ENCODE assay signal across 25 cellular contexts in genomic region chr5:9201761-9202160, GRCh38.
"Had no signal": no experiment of that assay in that cellular context is flagged by ENCODE, and none has a peak within 500 bp of the region (broad histone marks: within the 10 kb centered on the region; RNA-seq: fewer than 3 reads in every experiment).

No MANE protein-coding gene starts in this region.

- H3K4me1 ChIP-seq: left lung, lower lobe of right lung, right atrium auricular region, right lobe of liver, tibial nerve, uterus had no signal

- H3K27me3 ChIP-seq: heart right ventricle, hepatocyte, left lung, neutrophil, ovary, right atrium auricular region, right lobe of liver, tibial nerve, uterus had no signal

- H3K27ac ChIP-seq: heart right ventricle, hepatocyte, left lung, lower lobe of right lung, neural progenitor cell, neutrophil, ovary, right atrium auricular region, right lobe of liver, tibial nerve, uterus had no signal

- DNase-seq: heart right ventricle; kidney glomerular epithelial cell; left cardiac atrium; left lung; lower lobe of right lung; mammary epithelial cell; mesendoderm; naive B cell; natural killer cell; nephron progenitor cell; ovary; right lobe of liver; stimulated activated CD4-positive, alpha-beta T cell treated with anti-CD3 and anti-CD28 coated beads, Interleukin-12 subunit alpha, Interleukin-12 subunit beta, amount 100 ng/mL, for 4 hours; stimulated activated CD4-positive, alpha-beta T cell treated with anti-CD3 and anti-CD28 coated beads, Interleukin-4, amount 100 ng/mL, for 4 hours; stimulated activated CD8-positive, alpha-beta memory T cell treated with anti-CD3 and anti-CD28 coated beads, Interleukin-4, amount 100 ng/mL, for 48 hours; stimulated activated naive CD4-positive, alpha-beta T cell treated with Interleukin-2 at 50 U/mL for 16 hours; stimulated activated naive CD8-positive, alpha-beta T cell treated with anti-CD3 and anti-CD28 coated beads, Interleukin-15, amount 100 ng/mL, for 72 hours; substantia nigra; uterus had no signal

- H3K36me3 ChIP-seq: left lung, lower lobe of right lung, neural progenitor cell, neutrophil, ovary, right atrium auricular region, right lobe of liver, uterus had no signal

- ATAC-seq: heart right ventricle; left cardiac atrium; left lung; lower lobe of right lung; natural killer cell; right lobe of liver; stimulated activated memory B cell treated with anti-CD40 and anti-IgM and Interleukin-4, amounts not matched to agents 10 μg/mL and 1 μg/mL and 100 μg/mL, for 72 hours; stimulated activated naive CD8-positive, alpha-beta T cell treated with anti-CD3 and anti-CD28 coated beads, Interleukin-15, amount 100 ng/mL, for 72 hours had no signal

- H3K9ac ChIP-seq: neural progenitor cell had no signal

- H3K4me2 ChIP-seq: hepatocyte, neural progenitor cell had no signal

- H2AFZ ChIP-seq: hepatocyte, neural progenitor cell had no signal

- H3K9me3 ChIP-seq: heart right ventricle, left lung, lower lobe of right lung, neutrophil, ovary, right atrium auricular region, right lobe of liver, tibial nerve, uterus had no signal

- H3K4me3 ChIP-seq: heart right ventricle, hepatocyte, left lung, lower lobe of right lung, neural progenitor cell, ovary, right atrium auricular region, right lobe of liver, tibial nerve, uterus had no signal
